30 cellular contexts compared by ENCODE assay signal in genomic region chr17:16044484-16044883, GRCh38. TPM values are rescaled to one million over a fixed set of nuclear protein-coding genes. Genes with fewer than 3 reads are reported as not detected.
A peak's percentile ranks its signal among the peaks of the same experiment; 100 is the strongest.
DNase-seq lines count a peak whose midpoint lies in the region; ATAC-seq, FAIRE-seq and TF ChIP-seq lines count a peak whose summit lies in the region.
"Had no signal": no experiment of that assay in that cellular context is flagged by ENCODE, and none has a peak within 500 bp of the region (broad histone marks: within the 10 kb centered on the region; RNA-seq: fewer than 3 reads in every experiment).

No MANE protein-coding gene starts in this region.

- intact Hi-C loops in upper lobe of right lung (cut with DNase I), result no loop called here

- no peaks in the 10 kb centered on the region for H3K9me3 Mint-ChIP-seq in stimulated activated naive CD8-positive, alpha-beta T cell treated with anti-CD3 and anti-CD28 coated beads, Interleukin-15, Interleukin-2, amounts not matched to agents 100 ng/mL and 50 ng/mL, for 24 hours
- H3K9me3 Mint-ChIP-seq: activated naive CD8-positive, alpha-beta T cell treated with anti-CD3 and anti-CD28 coated beads for 36 hours; activated T-helper 2 cell treated with anti-CD3 and anti-CD28 coated beads, Interferon-gamma antibody, Interleukin-2, Interleukin-4, amounts not matched to agents 10 μg/mL and 5 μg/mL and 100 μg/mL, durations not matched to agents 14 hours and 24 hours and 36 hours; naive B cell had no signal

- H3K27me3 ChIP-seq in upper lobe of right lung, result no peaks in the 10 kb centered on the region
- H3K27me3 ChIP-seq: ascending aorta had no signal

- H3K9me3 ChIP-seq in T-helper 17 cell (ENCODE audit: control insufficient read depth, low read length, poor library complexity, severe bottlenecking) (no peaks in the 10 kb centered on the region), upper lobe of right lung (no peaks in the 10 kb centered on the region)
- H3K9me3 ChIP-seq: ascending aorta had no signal

- no peak for ATAC-seq in stimulated activated naive CD8-positive, alpha-beta T cell treated with anti-CD3 and anti-CD28 coated beads, Interleukin-15, Interleukin-2, amounts not matched to agents 100 U/mL and 50 U/mL, for 24 hours
- ATAC-seq in T-helper 17 cell (no peak), left lobe of liver (peak; percentile 38), upper lobe of right lung (peak; percentile 40), GM18861 (IDR thresholded peaks at IDR 0.05; ENCODE audit: unreplicated experiment) (no peak)
- ATAC-seq: left ventricle myocardium superior, Panc1 had no signal

- H3K4me1 Mint-ChIP-seq in stimulated activated naive CD8-positive, alpha-beta T cell treated with anti-CD3 and anti-CD28 coated beads, Interleukin-15, Interleukin-2, amounts not matched to agents 100 ng/mL and 50 ng/mL, for 24 hours (ENCODE audit: low read depth), result peaks cover 8% of the 10 kb centered on the region
- H3K4me1 Mint-ChIP-seq in T-helper 17 cell, result peaks cover 7% of the 10 kb centered on the region

- no peak for TF ChIP-seq CTCF in upper lobe of right lung (IDR thresholded peaks at IDR 0.05)

- peaks cover 97% of the 10 kb centered on the region for H3K36me3 ChIP-seq in upper lobe of right lung

- peak overlapping the region; percentile 19 for H3K27ac Mint-ChIP-seq in stimulated activated naive CD8-positive, alpha-beta T cell treated with anti-CD3 and anti-CD28 coated beads, Interleukin-15, Interleukin-2, amounts not matched to agents 100 ng/mL and 50 ng/mL, for 24 hours
- peak overlapping the region; percentile 79 for H3K27ac Mint-ChIP-seq in T-helper 17 cell
- H3K27ac Mint-ChIP-seq: activated T-helper 2 cell treated with anti-CD3 and anti-CD28 coated beads, Interferon-gamma antibody, Interleukin-2, Interleukin-4, amounts not matched to agents 10 μg/mL and 5 μg/mL and 100 μg/mL, durations not matched to agents 14 hours and 24 hours and 36 hours had no signal

- H3K4me3 ChIP-seq in upper lobe of right lung, result no peak overlapping the region
- H3K4me3 ChIP-seq: ascending aorta, smooth muscle cell had no signal

- H3K27ac ChIP-seq in upper lobe of right lung, result no peak overlapping the region
- H3K27ac ChIP-seq: ascending aorta had no signal

- no peaks in the 10 kb centered on the region for H3K4me1 ChIP-seq in upper lobe of right lung
- H3K4me1 ChIP-seq: ascending aorta had no signal

- H3K4me3 Mint-ChIP-seq in stimulated activated naive CD8-positive, alpha-beta T cell treated with anti-CD3 and anti-CD28 coated beads, Interleukin-15, Interleukin-2, amounts not matched to agents 100 ng/mL and 50 ng/mL, for 24 hours, result no peak overlapping the region
- H3K4me3 Mint-ChIP-seq in T-helper 17 cell, result no peak overlapping the region
- H3K4me3 Mint-ChIP-seq: activated naive CD8-positive, alpha-beta T cell treated with anti-CD3 and anti-CD28 coated beads for 36 hours had no signal

- H3K36me3 Mint-ChIP-seq in stimulated activated naive CD8-positive, alpha-beta T cell treated with anti-CD3 and anti-CD28 coated beads, Interleukin-15, Interleukin-2, amounts not matched to agents 100 ng/mL and 50 ng/mL, for 24 hours (ENCODE audit: low read depth), result peaks cover 68% of the 10 kb centered on the region
- peaks cover 17% of the 10 kb centered on the region for H3K36me3 Mint-ChIP-seq in T-helper 17 cell (ENCODE audit: low read depth)

- no peak for DNase-seq in stimulated activated naive CD8-positive, alpha-beta T cell treated with anti-CD3 and anti-CD28 coated beads, Interleukin-15, Interleukin-2, amounts not matched to agents 100 U/mL and 50 U/mL, for 24 hours
- no peak for DNase-seq in T-helper 17 cell
- DNase-seq in left lobe of liver (ENCODE audit: low spot score), result no peak
- no peak for DNase-seq in upper lobe of right lung
- DNase-seq in frontal cortex (ENCODE audit: low spot score in 2 of 2), result no peak
- DNase-seq in HCEC 1CT, result no peak
- DNase-seq: ACHN; activated CD4-positive, alpha-beta T cell treated with anti-CD3 and anti-CD28 coated beads, Interleukin-2, amount 50 U/mL, for 4 hours; activated CD8-positive, alpha-beta memory T cell treated with anti-CD3 and anti-CD28 coated beads, Interleukin-2, amount 50 U/mL, for 4 hours; activated naive CD8-positive, alpha-beta T cell treated with anti-CD3 and anti-CD28 coated beads for 36 hours; dermis blood vessel endothelial cell; DMS53; hippocampal formation; left ventricle myocardium superior; MV-4-11; naive B cell; NCI-H187 treated with DMSO at 0.1 percent for 48 hours; NCI-H526; retina; SIG-M5; stimulated activated CD4-positive, alpha-beta T cell treated with anti-CD3 and anti-CD28 coated beads, Interleukin-1b, Interleukin-23, amount 100 ng/mL, for 48 hours; stimulated activated CD8-positive, alpha-beta memory T cell treated with anti-CD3 and anti-CD28 coated beads, Interleukin-4, amount 100 ng/mL, for 48 hours; substantia nigra had no signal

- H3K27me3 Mint-ChIP-seq in stimulated activated naive CD8-positive, alpha-beta T cell treated with anti-CD3 and anti-CD28 coated beads, Interleukin-15, Interleukin-2, amounts not matched to agents 100 ng/mL and 50 ng/mL, for 24 hours, result no peaks in the 10 kb centered on the region
- H3K27me3 Mint-ChIP-seq in T-helper 17 cell, result no peaks in the 10 kb centered on the region
- H3K27me3 Mint-ChIP-seq: activated naive CD8-positive, alpha-beta T cell treated with anti-CD3 and anti-CD28 coated beads for 36 hours; naive B cell had no signal

- no peak for FAIRE-seq in frontal cortex (lab: Jason Lieb, UNC)
- FAIRE-seq: G401.6 had no signal

RNA-seq across cellular contexts. Expression of gene TTC19, which starts 44.9 kb away (rescaled TPM):
- total RNA-seq in T-helper 17 cell (10 to 100 TPM; 46.9 to 49.0 TPM), left lobe of liver (23.6 TPM), upper lobe of right lung (34.9 TPM), frontal cortex (38.7 TPM)

RNA-seq across cellular contexts. Expression of gene ZSWIM7, which starts 45.0 kb away (rescaled TPM):
- 10 to 100 TPM; 15.4 to 17.5 TPM for total RNA-seq in T-helper 17 cell
- total RNA-seq in left lobe of liver, result 9.8 TPM
- total RNA-seq in upper lobe of right lung, result 27.4 TPM
- 19.6 TPM for total RNA-seq in frontal cortex

Comparison
In these comparisons a context has a peak if more than half of its experiments do, and no peak if none do; other contexts are left out.
1. ATAC-seq: peak in left lobe of liver (single experiment) and upper lobe of right lung (single experiment); none in stimulated activated naive CD8-positive, alpha-beta T cell treated with anti-CD3 and anti-CD28 coated beads, Interleukin-15, Interleukin-2, amounts not matched to agents 100 U/mL and 50 U/mL, for 24 hours (single experiment), T-helper 17 cell (single experiment) and GM18861 (single experiment).